In the genomic region with DNA sequence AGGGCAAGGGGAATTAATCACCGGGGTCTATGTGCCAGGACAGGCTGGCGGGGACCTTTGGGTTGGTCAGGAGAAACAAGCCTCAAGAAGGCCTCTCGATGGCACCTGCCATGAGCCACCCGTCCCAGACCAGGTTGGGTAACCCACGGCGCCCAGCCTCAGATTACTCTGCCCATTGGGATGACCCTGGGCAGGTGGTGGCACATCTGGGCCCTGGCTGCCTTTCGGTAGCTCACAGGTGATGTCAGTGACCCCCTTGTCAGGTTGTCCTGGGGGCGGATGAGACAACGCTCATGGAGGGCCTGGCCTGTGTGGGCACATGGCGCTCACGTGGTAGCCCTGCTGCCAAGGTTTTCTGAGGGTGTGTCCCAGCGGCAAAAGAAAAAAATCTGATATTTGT, we compare ENCODE assay signal across 24 cellular contexts.
DNase-seq lines count a peak whose midpoint lies in the region; ATAC-seq, FAIRE-seq and TF ChIP-seq lines count a peak whose summit lies in the region.
"Had no signal": no experiment of that assay in that cellular context is flagged by ENCODE, and none has a peak within 500 bp of the region (broad histone marks: within the 10 kb centered on the region; RNA-seq: fewer than 3 reads in every experiment).

No MANE protein-coding gene starts in this region.

- in situ Hi-C loops in ACHN (cut with HindIII; ENCODE audit: low pct_ligation_motif_present, low pct_unique_long_range_greater_than_20kb, low sequenced_read_pairs) = no loop called here

- intact Hi-C loops in pancreas (cut with DNase I) = no loop called here

- peak; percentile 22 for DNase-seq in activated CD8-positive, alpha-beta memory T cell treated with anti-CD3 and anti-CD28 coated beads, Interleukin-2, amount 50 U/mL, for 48 hours
- no peak for DNase-seq in activated CD8-positive, alpha-beta memory T cell treated with anti-CD3 and anti-CD28 coated beads, Interleukin-2, amount 50 U/mL, for 4 hours
- DNase-seq in H7 (peak; percentile 10), islet precursor cell (peak; percentile 40), type B pancreatic cell (ENCODE audit: extremely low spot score, unreplicated experiment) (peak; percentile 67), HUDEP-2 (lab: John Stamatoyannopoulos, UW; ENCODE audit: unreplicated experiment in 76 of 76) (no peak), ACHN (no peak), pancreas (no peak)
- DNase-seq: CD8-positive, alpha-beta memory T cell; DMS53; GDM1; NCI-H1105; NCI-H146; NCI-H2029; NCI-H345; NCI-H524 treated with DMSO at 0.1 percent for 48 hours; NCI-H82; SJCRH30 had no signal

- no peak for ATAC-seq in pancreas
- ATAC-seq: Panc1 had no signal

- H3K36me3 ChIP-seq in H7 (replicated peaks; ENCODE audit: control insufficient read depth, insufficient read depth, low read length) (no peaks in the 10 kb centered on the region), pancreas (no peaks in the 10 kb centered on the region)
- H3K36me3 ChIP-seq: SJCRH30 had no signal

- no peaks in the 10 kb centered on the region for H3K4me1 ChIP-seq in pancreas
- H3K4me1 ChIP-seq: SJCRH30 had no signal

- H3K27me3 ChIP-seq in H7 (ENCODE audit: control insufficient read depth, insufficient read depth, low read length) (no peaks in the 10 kb centered on the region), pancreas (no peaks in the 10 kb centered on the region)

- no peaks in the 10 kb centered on the region for H3K9me3 ChIP-seq in pancreas
- H3K9me3 ChIP-seq: SJCRH30 had no signal

- no peaks in the 10 kb centered on the region for H3K9me3 Mint-ChIP-seq in type B pancreatic cell
- H3K9me3 Mint-ChIP-seq: CD8-positive, alpha-beta memory T cell; IgD-negative memory B cell had no signal

- H3K36me3 Mint-ChIP-seq in type B pancreatic cell = no peaks in the 10 kb centered on the region
- H3K36me3 Mint-ChIP-seq: CD8-positive, alpha-beta memory T cell; IgD-negative memory B cell had no signal

- no peak overlapping the region for H3K4me3 Mint-ChIP-seq in type B pancreatic cell
- H3K4me3 Mint-ChIP-seq: CD8-positive, alpha-beta memory T cell; IgD-negative memory B cell had no signal

- WGBS in pancreas, 2 donors = 84% methylated on average over 12 of the region's 12 CpGs

- H3K4me3 ChIP-seq in H7 (ENCODE audit: insufficient read depth, low read depth, low read length) = no peak overlapping the region
- H3K4me3 ChIP-seq in pancreas = no peak overlapping the region
- H3K4me3 ChIP-seq: SJCRH30 had no signal

- no peak overlapping the region for H3K27ac Mint-ChIP-seq in type B pancreatic cell
- H3K27ac Mint-ChIP-seq: CD8-positive, alpha-beta memory T cell; IgD-negative memory B cell had no signal

- peaks cover 3% of the 10 kb centered on the region for H3K4me1 Mint-ChIP-seq in type B pancreatic cell (ENCODE audit: unreplicated experiment)
- H3K4me1 Mint-ChIP-seq: CD8-positive, alpha-beta memory T cell; IgD-negative memory B cell had no signal

- no peak for FAIRE-seq in pancreas (lab: Jason Lieb, UNC)
- FAIRE-seq: D721Med, GM19239, H54 had no signal

- TF ChIP-seq CTCF in type B pancreatic cell (conservative IDR thresholded peaks at IDR 0.05) (no peak), pancreas (IDR thresholded peaks at IDR 0.05) (no peak)

- peaks cover 26% of the 10 kb centered on the region for H3K27me3 Mint-ChIP-seq in type B pancreatic cell

- H3K27ac ChIP-seq in pancreas = no peak overlapping the region
- H3K27ac ChIP-seq: C4-2B, SJCRH30 had no signal

Comparison
In these comparisons a context has a peak if more than half of its experiments do, and no peak if none do; other contexts are left out.
1. DNase-seq: peak in activated CD8-positive, alpha-beta memory T cell treated with anti-CD3 and anti-CD28 coated beads, Interleukin-2, amount 50 U/mL, for 48 hours (single experiment), H7 (single experiment), islet precursor cell (single experiment) and type B pancreatic cell (single experiment); none in activated CD8-positive, alpha-beta memory T cell treated with anti-CD3 and anti-CD28 coated beads, Interleukin-2, amount 50 U/mL, for 4 hours (single experiment), HUDEP-2 (0 of 76), ACHN (single experiment) and pancreas (0 of 6).